Comparison of ENCODE assay signal across 9 cellular contexts in genomic region chr1:11784256-11784992, GRCh38. TPM values are rescaled to one million over a fixed set of nuclear protein-coding genes. Genes with fewer than 3 reads are reported as not detected.
DNase-seq lines count a peak whose midpoint lies in the region; ATAC-seq and TF ChIP-seq lines count a peak whose summit lies in the region.
"Had no signal": no experiment of that assay in that cellular context is flagged by ENCODE, and none has a peak within 500 bp of the region (broad histone marks: within the 10 kb centered on the region; RNA-seq: fewer than 3 reads in every experiment).

No MANE protein-coding gene starts in this region.

- H3K9ac ChIP-seq in HUES6 (ENCODE audit: low read length): no peak overlapping the region

- POLR2A ChIA-PET in activated CD4-positive, alpha-beta T cell treated with anti-CD3 and anti-CD28 coated beads for 36 hours (lab: Charles Lee): no interaction called here

- H3K27me3 Mint-ChIP-seq in dendritic cell treated with granulocyte-macrophage colony-stimulating factor and Interleukin-4, amounts not matched to agents 40 ng/mL and 50 ng/mL, for 4 days: peaks cover 8% of the 10 kb centered on the region
- H3K27me3 Mint-ChIP-seq in activated CD4-positive, alpha-beta T cell treated with anti-CD3 and anti-CD28 coated beads for 36 hours: no peaks in the 10 kb centered on the region
- H3K27me3 Mint-ChIP-seq: natural killer cell treated with Interleukin-12 subunit alpha and Interleukin-12 subunit beta and Interleukin-15 and Interleukin-18, amount 100 ng/mL, for 72 hours had no signal

- H3K27ac Mint-ChIP-seq in dendritic cell treated with granulocyte-macrophage colony-stimulating factor and Interleukin-4, amounts not matched to agents 40 ng/mL and 50 ng/mL, for 4 days: peak overlapping the region; percentile 68
- H3K27ac Mint-ChIP-seq in activated CD4-positive, alpha-beta T cell treated with anti-CD3 and anti-CD28 coated beads for 36 hours: no peak overlapping the region

- CTCF ChIA-PET in activated CD4-positive, alpha-beta T cell treated with anti-CD3 and anti-CD28 coated beads for 36 hours (lab: Charles Lee): interaction anchor here (0.7 to 1.6 kb wide), 3 partner anchors 14 to 390 kb away, joined by 3 to 4 read pairs (median 3); no protein-coding TSS in a partner anchor

- DNase-seq in mucosa of descending colon (peak in 2 of 3 donors; percentile 28 to 49), midbrain (lab: John Stamatoyannopoulos, UW) (no peak), cerebellum (ENCODE audit: low spot score) (no peak)
- no peak for DNase-seq in activated CD4-positive, alpha-beta T cell treated with anti-CD3 and anti-CD28 coated beads for 36 hours

- TF ChIP-seq CTCF in mucosa of descending colon (IDR thresholded peaks at IDR 0.05): no peak

- peaks cover 39% of the 10 kb centered on the region for H3K4me1 Mint-ChIP-seq in dendritic cell treated with granulocyte-macrophage colony-stimulating factor and Interleukin-4, amounts not matched to agents 40 ng/mL and 50 ng/mL, for 4 days (ENCODE audit: low read depth)
- peaks cover 5% of the 10 kb centered on the region for H3K4me1 Mint-ChIP-seq in activated CD4-positive, alpha-beta T cell treated with anti-CD3 and anti-CD28 coated beads for 36 hours

- no peak overlapping the region for H3K4me3 Mint-ChIP-seq in dendritic cell treated with granulocyte-macrophage colony-stimulating factor and Interleukin-4, amounts not matched to agents 40 ng/mL and 50 ng/mL, for 4 days
- no peak overlapping the region for H3K4me3 Mint-ChIP-seq in activated CD4-positive, alpha-beta T cell treated with anti-CD3 and anti-CD28 coated beads for 36 hours

- no peak for ATAC-seq in mucosa of descending colon
- no peak for ATAC-seq in activated CD4-positive, alpha-beta T cell treated with anti-CD3 and anti-CD28 coated beads for 36 hours

- H3K4me1 ChIP-seq in HUES6 (ENCODE audit: control insufficient read depth, insufficient read depth, low read length): peaks cover 41% of the 10 kb centered on the region
- H3K4me1 ChIP-seq in mucosa of descending colon (ENCODE audit: low read depth): peaks cover 25% of the 10 kb centered on the region

- no peaks in the 10 kb centered on the region for H3K27me3 ChIP-seq in HUES6 (ENCODE audit: control insufficient read depth, insufficient read depth, low read length)

- intact Hi-C loops in dendritic cell treated with granulocyte-macrophage colony-stimulating factor and Interleukin-4, amounts not matched to agents 40 ng/mL and 50 ng/mL, for 4 days (cut with micrococcal nuclease): no loop called here
- intact Hi-C loops in mucosa of descending colon (cut with DNase I, micrococcal nuclease): no loop called here
- intact Hi-C loops in activated CD4-positive, alpha-beta T cell treated with anti-CD3 and anti-CD28 coated beads for 36 hours (cut with DNase I, micrococcal nuclease): no loop called here

- H3K4me3 ChIP-seq in HUES6 (ENCODE audit: low read depth, low read length) (peak overlapping the region; percentile 20), mucosa of descending colon (no peak overlapping the region)

- H3K9me3 ChIP-seq in HUES6 (ENCODE audit: control insufficient read depth, insufficient read depth, low read depth, low read length): no peaks in the 10 kb centered on the region
- no peaks in the 10 kb centered on the region for H3K9me3 ChIP-seq in mucosa of descending colon

- no peaks in the 10 kb centered on the region for H3K9me3 Mint-ChIP-seq in dendritic cell treated with granulocyte-macrophage colony-stimulating factor and Interleukin-4, amounts not matched to agents 40 ng/mL and 50 ng/mL, for 4 days
- no peaks in the 10 kb centered on the region for H3K9me3 Mint-ChIP-seq in activated CD4-positive, alpha-beta T cell treated with anti-CD3 and anti-CD28 coated beads for 36 hours (ENCODE audit: low read depth)
- H3K9me3 Mint-ChIP-seq: natural killer cell treated with Interleukin-12 subunit alpha and Interleukin-12 subunit beta and Interleukin-15 and Interleukin-18, amount 100 ng/mL, for 72 hours had no signal

- H3K36me3 ChIP-seq in HUES6 (ENCODE audit: control insufficient read depth, insufficient read depth, low read length) (no peaks in the 10 kb centered on the region), mucosa of descending colon (ENCODE audit: low read depth) (no peaks in the 10 kb centered on the region)

- H3K27ac ChIP-seq in HUES6 (ENCODE audit: low read depth, low read length) (no peak overlapping the region), temporal lobe (ENCODE audit: low read depth, low read length) (peak overlapping the region; percentile 7)

- peaks cover 16% of the 10 kb centered on the region for H3K36me3 Mint-ChIP-seq in dendritic cell treated with granulocyte-macrophage colony-stimulating factor and Interleukin-4, amounts not matched to agents 40 ng/mL and 50 ng/mL, for 4 days (ENCODE audit: low read depth)
- no peaks in the 10 kb centered on the region for H3K36me3 Mint-ChIP-seq in activated CD4-positive, alpha-beta T cell treated with anti-CD3 and anti-CD28 coated beads for 36 hours (ENCODE audit: low read depth)
- H3K36me3 Mint-ChIP-seq: natural killer cell treated with Interleukin-12 subunit alpha and Interleukin-12 subunit beta and Interleukin-15 and Interleukin-18, amount 100 ng/mL, for 72 hours had no signal

RNA-seq across cellular contexts. Expression of gene MTHFR, which starts 21.3 kb away (rescaled TPM):
- total RNA-seq in mucosa of descending colon (10 to 100 TPM; 36.6 to 43.2 (median 42.5) TPM), temporal lobe (20.7 TPM), cerebellum (29.6 TPM)
- 10 to 100 TPM; 11.2 to 11.6 TPM for total RNA-seq in activated CD4-positive, alpha-beta T cell treated with anti-CD3 and anti-CD28 coated beads for 36 hours

RNA-seq across cellular contexts. Expression of gene CLCN6, which starts 21.6 kb away (rescaled TPM):
- 10 to 100 TPM; 20.8 to 29.7 (median 24.3) TPM for total RNA-seq in mucosa of descending colon
- total RNA-seq in temporal lobe: 17.2 TPM
- total RNA-seq in activated CD4-positive, alpha-beta T cell treated with anti-CD3 and anti-CD28 coated beads for 36 hours: 1 to 10 TPM; 9.4 to 9.5 TPM
- total RNA-seq in cerebellum: 19.9 TPM

RNA-seq across cellular contexts. Expression of gene C1orf167, which starts 22.4 kb away (rescaled TPM):
- under 1 TPM in 1 of 3 donors, not detected in 2; 0.60 TPM for total RNA-seq in mucosa of descending colon
- total RNA-seq in temporal lobe: not detected
- total RNA-seq in activated CD4-positive, alpha-beta T cell treated with anti-CD3 and anti-CD28 coated beads for 36 hours: not detected
- total RNA-seq in cerebellum: not detected
- total RNA-seq: MCF 10A; natural killer cell treated with Interleukin-12 subunit alpha and Interleukin-12 subunit beta and Interleukin-15 and Interleukin-18, amount 100 ng/mL, for 72 hours had no signal

RNA-seq across cellular contexts. Expression of gene AGTRAP, which starts 48.5 kb away (rescaled TPM):
- 10 to 100 TPM; 11.8 to 23.4 (median 22.6) TPM for total RNA-seq in mucosa of descending colon
- total RNA-seq in temporal lobe: 3.4 TPM
- 10 to 100 TPM; 13.2 to 13.3 TPM for total RNA-seq in activated CD4-positive, alpha-beta T cell treated with anti-CD3 and anti-CD28 coated beads for 36 hours
- total RNA-seq in cerebellum: 7.7 TPM

Comparison
In these comparisons a context has a peak if more than half of its experiments do, and no peak if none do; other contexts are left out.
1. DNase-seq: peak in mucosa of descending colon (2 of 3); none in midbrain (single experiment), activated CD4-positive, alpha-beta T cell treated with anti-CD3 and anti-CD28 coated beads for 36 hours (single experiment) and cerebellum (single experiment).